Comparison of ENCODE assay signal across 10 cellular contexts in the genomic region with DNA sequence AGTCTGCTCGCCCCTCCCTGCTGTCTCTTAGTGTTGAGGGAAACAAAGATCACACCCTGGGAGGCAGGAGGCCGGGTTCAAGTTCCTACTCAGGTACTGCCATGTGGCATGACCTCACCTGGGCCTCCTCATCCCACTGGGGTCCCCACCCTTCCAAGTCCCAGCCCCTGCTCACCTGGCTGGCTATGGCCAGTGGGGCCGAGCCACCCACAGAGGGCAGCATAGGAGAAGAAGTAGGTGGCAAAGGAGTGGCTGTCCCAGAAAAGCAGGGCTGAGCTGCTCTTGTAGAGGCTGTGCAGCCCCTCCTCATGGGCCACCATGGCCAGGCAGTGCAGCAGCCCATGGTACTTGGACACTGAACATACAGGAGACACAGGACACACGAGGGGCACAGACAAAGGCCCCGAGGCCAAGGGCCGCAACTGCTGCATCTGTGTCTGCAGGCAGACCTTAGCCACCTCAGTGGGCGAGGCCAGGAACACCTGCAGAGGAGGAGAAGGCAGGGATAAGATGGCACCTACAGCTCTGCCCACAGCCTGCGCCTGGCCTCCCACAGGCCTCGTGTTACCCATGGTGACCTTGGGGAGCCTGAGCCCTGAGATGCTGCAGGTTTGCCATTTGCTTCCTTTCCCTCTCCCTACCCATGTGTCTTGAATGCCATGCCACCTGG. TPM values are rescaled to one million over a fixed set of nuclear protein-coding genes. Genes with fewer than 3 reads are reported as not detected.
DNase-seq lines count a peak whose midpoint lies in the region; ATAC-seq and TF ChIP-seq lines count a peak whose summit lies in the region.
"Had no signal": no experiment of that assay in that cellular context is flagged by ENCODE, and none has a peak within 500 bp of the region (broad histone marks: within the 10 kb centered on the region; RNA-seq: fewer than 3 reads in every experiment).

No MANE protein-coding gene starts in this region.

- no peak overlapping the region for H3K4me3 Mint-ChIP-seq in stimulated activated memory B cell treated with anti-CD40 and anti-IgM and Interleukin-4, amounts not matched to agents 10 μg/mL and 1 μg/mL and 100 μg/mL, for 72 hours

- WGBS in lower leg skin, 2 donors: 90 to 94% methylated on average over 7 of the region's 9 CpGs

- H3K27ac Mint-ChIP-seq in stimulated activated memory B cell treated with anti-CD40 and anti-IgM and Interleukin-4, amounts not matched to agents 10 μg/mL and 1 μg/mL and 100 μg/mL, for 72 hours: no peak overlapping the region

- no peaks in the 10 kb centered on the region for H3K4me1 ChIP-seq in colonic mucosa

- no peak for TF ChIP-seq POLR2A in lower leg skin (IDR thresholded peaks at IDR 0.05)

- no peaks in the 10 kb centered on the region for H3K9me3 Mint-ChIP-seq in stimulated activated memory B cell treated with anti-CD40 and anti-IgM and Interleukin-4, amounts not matched to agents 10 μg/mL and 1 μg/mL and 100 μg/mL, for 72 hours

- ATAC-seq in stimulated activated memory B cell treated with anti-CD40 and anti-IgM and Interleukin-4, amounts not matched to agents 10 μg/mL and 1 μg/mL and 100 μg/mL, for 72 hours: peak; percentile 53
- ATAC-seq in GM18520 (IDR thresholded peaks at IDR 0.05; ENCODE audit: unreplicated experiment): no peak

- H3K9me3 ChIP-seq in colonic mucosa: no peaks in the 10 kb centered on the region

- no peaks in the 10 kb centered on the region for H3K27me3 ChIP-seq in colonic mucosa

- no peaks in the 10 kb centered on the region for H3K27me3 Mint-ChIP-seq in stimulated activated memory B cell treated with anti-CD40 and anti-IgM and Interleukin-4, amounts not matched to agents 10 μg/mL and 1 μg/mL and 100 μg/mL, for 72 hours

- no peaks in the 10 kb centered on the region for H3K36me3 Mint-ChIP-seq in stimulated activated memory B cell treated with anti-CD40 and anti-IgM and Interleukin-4, amounts not matched to agents 10 μg/mL and 1 μg/mL and 100 μg/mL, for 72 hours

- TF ChIP-seq CTCF in colonic mucosa (IDR thresholded peaks at IDR 0.05) (peak; percentile 49), lower leg skin (IDR thresholded peaks at IDR 0.05) (no peak), foreskin fibroblast (IDR thresholded peaks at IDR 0.05; ENCODE audit: low read depth, low read length) (no peak)

- H3K27ac ChIP-seq in colonic mucosa: no peak overlapping the region

- H3K4me1 Mint-ChIP-seq in stimulated activated memory B cell treated with anti-CD40 and anti-IgM and Interleukin-4, amounts not matched to agents 10 μg/mL and 1 μg/mL and 100 μg/mL, for 72 hours: peaks cover 78% of the 10 kb centered on the region

- H3K9ac ChIP-seq in colonic mucosa (ENCODE audit: low read depth in 2 of 2, low read length in 2 of 2): no peak overlapping the region

- no peak overlapping the region for H3K4me3 ChIP-seq in colonic mucosa
- H3K4me3 ChIP-seq in lower leg skin (ENCODE audit: low read depth, poor library complexity, severe bottlenecking): no peak overlapping the region
- no peak overlapping the region for H3K4me3 ChIP-seq in foreskin fibroblast (ENCODE audit: low read depth in 1 of 2, low read length in 2 of 2)

- intact Hi-C loops in colonic mucosa (cut with DNase I) (no loop called here), lower leg skin (cut with DNase I; ENCODE audit: low total_unique reads) (no loop called here)

- no peaks in the 10 kb centered on the region for H3K36me3 ChIP-seq in colonic mucosa

- DNase-seq in activated CD4-positive, alpha-beta T cell treated with anti-CD3 and anti-CD28 coated beads, Interleukin-2, amount 50 U/mL, for 1 hour: peak; percentile 14
- no peak for DNase-seq in activated CD4-positive, alpha-beta T cell treated with anti-CD3 and anti-CD28 coated beads for 1 hour
- peak; percentile 26 for DNase-seq in MV-4-11 (lab: John Stamatoyannopoulos, UW)
- peak; percentile 60 for DNase-seq in colonic mucosa
- no peak for DNase-seq in lower leg skin (ENCODE audit: low spot score in 2 of 2)
- DNase-seq in foreskin fibroblast: no peak
- DNase-seq: NCI-H526 treated with DMSO at 0.1 percent for 48 hours had no signal

RNA-seq across cellular contexts. Expression of a gene that starts 50.6 kb away (rescaled TPM):
- total RNA-seq in colonic mucosa (10 to 100 TPM in 1 of 2 donors, 1 to 10 TPM in 1; 4.7 to 17.6 TPM), lower leg skin (1 to 10 TPM; 2.1 to 6.9 (median 3.8) TPM)
- total RNA-seq: lung microvascular endothelial cell had no signal

Comparison
In these comparisons a context has a peak if more than half of its experiments do, and no peak if none do; other contexts are left out.
1. DNase-seq: peak in activated CD4-positive, alpha-beta T cell treated with anti-CD3 and anti-CD28 coated beads, Interleukin-2, amount 50 U/mL, for 1 hour (single experiment), MV-4-11 (single experiment) and colonic mucosa (single experiment); none in activated CD4-positive, alpha-beta T cell treated with anti-CD3 and anti-CD28 coated beads for 1 hour (single experiment), lower leg skin (0 of 2) and foreskin fibroblast (0 of 2).